ENCODE assay signal across 8 cellular contexts in the genomic region with DNA sequence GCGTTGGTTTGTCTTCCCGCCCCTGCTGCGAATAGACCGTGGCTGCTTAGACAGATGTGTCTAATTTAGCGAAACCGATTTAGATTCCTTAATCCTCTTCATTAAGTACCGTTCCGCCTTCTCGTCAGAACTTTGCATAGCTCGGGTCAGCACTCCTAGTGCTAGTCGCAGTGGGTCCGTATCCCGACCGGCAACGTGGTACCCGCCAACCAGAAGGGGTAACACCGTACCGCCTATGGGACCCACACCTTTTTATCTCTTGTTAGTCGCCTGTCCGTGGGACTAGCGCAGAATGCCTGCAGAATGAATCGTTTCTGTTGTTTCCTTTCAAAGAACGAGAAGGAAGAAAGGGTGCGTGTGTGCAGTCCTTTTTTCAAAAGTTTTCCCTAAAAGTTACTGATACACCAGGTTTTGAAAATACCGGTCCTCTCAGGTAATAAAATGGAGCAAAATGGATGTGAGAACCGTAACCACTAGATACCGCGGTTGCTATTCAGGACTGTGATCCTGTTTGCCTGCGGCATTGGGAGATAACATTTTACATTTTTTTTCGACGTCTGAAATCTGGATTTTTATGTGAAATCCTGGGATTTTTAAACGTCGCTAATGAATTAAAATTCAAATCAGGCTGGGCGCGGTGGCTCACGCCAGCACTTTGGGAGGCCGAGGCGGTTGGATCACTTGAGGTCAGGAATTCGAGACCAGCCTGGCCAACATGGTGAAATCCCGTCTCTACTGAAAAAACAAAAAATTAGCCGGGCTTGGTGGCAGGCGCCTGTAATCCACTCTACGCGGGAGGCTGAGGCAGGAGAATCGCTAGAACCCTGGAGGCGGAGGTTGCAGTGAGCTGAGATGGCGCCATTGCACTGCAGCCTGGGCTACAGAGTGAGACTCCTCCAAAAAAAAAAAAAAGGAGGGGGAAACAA. TPM values are rescaled to one million over a fixed set of nuclear protein-coding genes. Genes with fewer than 3 reads are reported as not detected.
DNase-seq lines count a peak whose midpoint lies in the region; ATAC-seq and TF ChIP-seq lines count a peak whose summit lies in the region.

No MANE protein-coding gene starts in this region.

- peaks cover 46% of the 10 kb centered on the region for H3K79me2 ChIP-seq in DND-41 (ENCODE audit: insufficient read depth, low read length)
- H3K79me2 ChIP-seq in mammary epithelial cell (ENCODE audit: insufficient read depth, low read length), result peaks cover 48% of the 10 kb centered on the region

- H2AFZ ChIP-seq in DND-41 (ENCODE audit: low read depth, low read length) (peak overlapping the region; percentile 86), mammary epithelial cell (ENCODE audit: low read depth, low read length) (peak overlapping the region; percentile 89)

- intact Hi-C loops in mammary epithelial cell (cut with micrococcal nuclease) (loop anchor here (1.0 to 2.0 kb wide), 3 partner anchors 21 to 105 kb away; no protein-coding TSS in a partner anchor), posterior vena cava (cut with DNase I) (no loop called here)

- peak overlapping the region; percentile 100 for H3K27ac Mint-ChIP-seq in mesothelial cell of epicardium

- H4K20me1 ChIP-seq in DND-41 (ENCODE audit: insufficient read depth, low read length), result peaks cover 33% of the 10 kb centered on the region
- peaks cover 9% of the 10 kb centered on the region for H4K20me1 ChIP-seq in mammary epithelial cell (ENCODE audit: insufficient read depth, low read length)

- H3K36me3 ChIP-seq in DND-41 (ENCODE audit: insufficient read depth, low read length) (peaks cover 39% of the 10 kb centered on the region), HUES64 (ENCODE audit: insufficient read depth, low read length) (peaks cover 31% of the 10 kb centered on the region), mammary epithelial cell (ENCODE audit: insufficient read depth, low read length) (peaks cover 27% of the 10 kb centered on the region)

- H3K27me3 ChIP-seq in DND-41 (ENCODE audit: insufficient read depth, low read length, poor library complexity) (no peaks in the 10 kb centered on the region), HUES64 (ENCODE audit: insufficient read depth, low read length) (no peaks in the 10 kb centered on the region), mammary epithelial cell (ENCODE audit: insufficient read depth, low read length) (no peaks in the 10 kb centered on the region)

- H3K4me2 ChIP-seq in DND-41 (ENCODE audit: insufficient read depth, low read length) (peak overlapping the region; percentile 84), mammary epithelial cell (ENCODE audit: insufficient read depth, low read depth, low read length) (peak overlapping the region; percentile 79)

- H3K4me1 ChIP-seq in DND-41 (ENCODE audit: insufficient read depth, low read length), result peaks cover 37% of the 10 kb centered on the region
- H3K4me1 ChIP-seq in HUES64 (ENCODE audit: insufficient read depth, low read length), result peaks cover 17% of the 10 kb centered on the region
- H3K4me1 ChIP-seq in mammary epithelial cell (ENCODE audit: insufficient read depth, low read length), result peaks cover 21% of the 10 kb centered on the region

- BruUV-seq in mammary epithelial cell (replicated peaks; lab: Mats Ljungman, UMichigan), result no TSS peak

- in situ Hi-C loops in mammary epithelial cell (cut with MboI; ENCODE audit: low sequenced_read_pairs in 2 of 2), result loop anchor here in 1 of 2 donors (10.0 kb wide), 1 partner anchor 87 kb away; no protein-coding TSS in a partner anchor

- H3K9ac ChIP-seq in DND-41 (ENCODE audit: low read depth, low read length) (peak overlapping the region; percentile 97), HUES64 (ENCODE audit: low read depth, low read length) (peak overlapping the region; percentile 99), mammary epithelial cell (ENCODE audit: insufficient read depth, low read length) (peak overlapping the region; percentile 99)

- peak overlapping the region; percentile 52 to 77 for H3K4me3 ChIP-seq in DND-41 (ENCODE audit: low read depth in 1 of 2, low read length in 2 of 2)
- peak overlapping the region; percentile 83 for H3K4me3 ChIP-seq in HUES64 (ENCODE audit: low read length)
- H3K4me3 ChIP-seq in mammary epithelial cell (replicated peaks in 1 of 3; ENCODE audit: insufficient read depth in 1 of 3, low read depth in 2 of 3, low read length in 3 of 3), result peak overlapping the region; percentile 78 to 97 (median 88)

- WGBS in HUES64, result 35% methylated on average over 47 of the region's 47 CpGs
- 16% methylated on average over 34 of the region's 47 CpGs for WGBS in mammary epithelial cell (ENCODE audit: low coverage, missing lambda C conversion rate)

- peaks cover 22% of the 10 kb centered on the region for H3K36me3 Mint-ChIP-seq in mesothelial cell of epicardium

- DNase-seq in DND-41 (peak; percentile 58), mammary epithelial cell (no peak), mesothelial cell of epicardium (ENCODE audit: low spot score in 2 of 2, unreplicated experiment in 2 of 2) (peak in 1 of 2 experiments; percentile 43), posterior vena cava (ENCODE audit: low spot score) (no peak), cerebellum (ENCODE audit: low spot score) (no peak), D341Med (ENCODE audit: low spot score) (no peak)

- H3K4me3 Mint-ChIP-seq in mesothelial cell of epicardium, result peak overlapping the region; percentile 98

- no peaks in the 10 kb centered on the region for H3K9me3 Mint-ChIP-seq in mesothelial cell of epicardium

- H3K27me3 Mint-ChIP-seq in mesothelial cell of epicardium (ENCODE audit: low read depth), result no peaks in the 10 kb centered on the region

- no peaks in the 10 kb centered on the region for H3K9me3 ChIP-seq in DND-41 (ENCODE audit: insufficient read depth, low read length, severe bottlenecking)
- H3K9me3 ChIP-seq in HUES64 (ENCODE audit: insufficient read depth, low read depth, low read length), result no peaks in the 10 kb centered on the region
- H3K9me3 ChIP-seq in mammary epithelial cell (replicated peaks; ENCODE audit: insufficient read depth, low read length), result no peaks in the 10 kb centered on the region

- H3K27ac ChIP-seq in DND-41 (ENCODE audit: low read length) (peak overlapping the region; percentile 98), HUES64 (ENCODE audit: low read depth, low read length) (peak overlapping the region; percentile 98), mammary epithelial cell (ENCODE audit: insufficient read depth, low read depth, low read length) (peak overlapping the region; percentile 96)

- ATAC-seq in DND-41 (ENCODE audit: insufficient read depth, low read depth), result peak; percentile 49
- ATAC-seq in GM21447 (IDR thresholded peaks at IDR 0.05; ENCODE audit: unreplicated experiment), result peak; percentile 20

- H3K4me1 Mint-ChIP-seq in mesothelial cell of epicardium, result peaks cover 39% of the 10 kb centered on the region

- TF ChIP-seq CTCF in DND-41 (IDR thresholded peaks at IDR 0.05; ENCODE audit: borderline replicate concordance, extremely low read depth, low read length, poor library complexity, severe bottlenecking) (peak; percentile 28), mammary epithelial cell (conservative IDR thresholded peaks at IDR 0.05 in 1 of 2, IDR thresholded peaks at IDR 0.05 in 1 of 2; ENCODE audit: extremely low read depth in 1 of 2, insufficient read depth in 1 of 2, low read depth in 1 of 2, low read length in 2 of 2) (no peak), mesothelial cell of epicardium (IDR thresholded peaks at IDR 0.05; ENCODE audit: unreplicated experiment) (no peak)

- dilution Hi-C loops in mammary epithelial cell (cut with HindIII; ENCODE audit: low sequenced_read_pairs), result no loop called here

- CTCF ChIA-PET in mammary epithelial cell (lab: Charles Lee; ENCODE audit: low non-redundant PET), result no interaction called here

RNA-seq across cellular contexts. Expression of a gene that starts 1.0 kb away (rescaled TPM):
- polyA plus RNA-seq in HUES64 (2013, experiment 1 of 2), result 308 TPM
- polyA plus RNA-seq in HUES64 (2013, experiment 2 of 2), result 250 TPM
- total RNA-seq in mammary epithelial cell (100 to 1,000 TPM; 197 to 238 TPM), mesothelial cell of epicardium (258 to 267 TPM (median 264 TPM) in 3 replicates), posterior vena cava (100 to 1,000 TPM; 120 to 152 TPM), cerebellum (310 TPM)
- 137 TPM for polyA plus RNA-seq in mammary epithelial cell
- 258 TPM for polyA minus RNA-seq in mammary epithelial cell

RNA-seq across cellular contexts. Expression of a gene that starts 20.0 kb away (rescaled TPM):
- 66.4 TPM for polyA plus RNA-seq in HUES64 (2013, experiment 1 of 2)
- polyA plus RNA-seq in HUES64 (2013, experiment 2 of 2), result 76.5 TPM
- total RNA-seq in mammary epithelial cell, result 10 to 100 TPM; 20.5 to 34.7 TPM
- 17.6 TPM for polyA plus RNA-seq in mammary epithelial cell
- 20.1 TPM for polyA minus RNA-seq in mammary epithelial cell
- total RNA-seq in mesothelial cell of epicardium, result 80.6 to 84.9 TPM (median 82.5 TPM) in 3 replicates
- total RNA-seq in posterior vena cava, result 10 to 100 TPM; 56.1 to 61.8 TPM
- 64.8 TPM for total RNA-seq in cerebellum

RNA-seq across cellular contexts. Expression of a gene that starts 52.8 kb away (rescaled TPM):
- polyA plus RNA-seq in HUES64 (2013, experiment 1 of 2), result 13.1 TPM
- 17.7 TPM for polyA plus RNA-seq in HUES64 (2013, experiment 2 of 2)
- total RNA-seq in mammary epithelial cell, result 10 to 100 TPM in 1 of 2 donors, 1 to 10 TPM in 1; 1.8 to 14.4 TPM
- 9.2 TPM for polyA plus RNA-seq in mammary epithelial cell
- polyA minus RNA-seq in mammary epithelial cell, result 22.4 TPM
- total RNA-seq in mesothelial cell of epicardium, result 37.0 to 38.7 TPM (median 37.8 TPM) in 3 replicates
- 10 to 100 TPM; 42.3 to 43.6 TPM for total RNA-seq in posterior vena cava
- total RNA-seq in cerebellum, result 13.3 TPM
